ENCODE assay signal across 11 cellular contexts in the genomic region with DNA sequence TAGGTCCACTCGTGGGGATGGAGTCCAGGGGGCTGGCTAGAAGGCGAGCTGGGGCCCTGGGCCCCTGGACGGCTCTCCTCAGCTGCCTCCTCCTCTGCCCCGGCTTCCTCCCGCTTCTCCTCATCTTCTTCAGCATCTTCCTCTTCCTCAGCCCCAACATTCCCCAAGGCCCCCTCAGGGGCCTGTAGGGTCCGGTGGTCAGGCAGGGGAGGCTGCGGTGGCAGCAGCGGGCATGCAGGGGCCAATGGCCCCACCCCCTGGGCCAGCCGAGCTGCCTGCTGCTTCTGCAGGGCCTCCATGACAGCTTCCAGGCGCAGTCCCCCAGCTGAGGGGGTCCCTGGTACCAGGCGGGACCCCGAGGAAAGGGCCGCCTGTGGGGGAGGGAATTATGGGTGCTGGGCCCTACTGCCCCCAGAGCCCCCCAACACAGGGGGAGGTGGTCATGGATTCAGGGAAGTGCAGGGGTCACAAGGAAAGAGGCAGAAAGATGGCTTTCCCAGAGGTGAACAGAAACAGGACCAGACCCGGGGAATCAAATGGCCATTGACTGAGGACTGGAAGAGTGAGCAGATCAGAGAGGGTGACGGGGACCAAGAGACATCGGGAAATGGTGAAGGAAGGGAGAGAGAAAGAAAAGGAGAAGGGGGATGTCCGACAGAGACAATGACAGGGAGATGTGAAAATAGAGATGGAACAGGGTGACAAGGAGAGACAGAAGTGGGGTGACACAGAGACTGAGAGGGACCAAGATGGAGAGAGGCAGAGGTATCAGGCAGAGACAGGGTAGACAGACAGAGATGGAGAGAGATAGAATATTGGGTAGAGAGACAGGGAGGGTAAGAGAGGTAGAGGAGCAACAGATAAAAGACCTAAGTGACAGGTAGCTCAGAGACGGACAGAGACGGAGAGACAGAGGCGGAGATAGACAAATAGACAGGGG. TPM values are rescaled to one million over a fixed set of nuclear protein-coding genes. Genes with fewer than 3 reads are reported as not detected.
DNase-seq lines count a peak whose midpoint lies in the region; ATAC-seq and TF ChIP-seq lines count a peak whose summit lies in the region.
"Had no signal": no experiment of that assay in that cellular context is flagged by ENCODE, and none has a peak within 500 bp of the region (broad histone marks: within the 10 kb centered on the region; RNA-seq: fewer than 3 reads in every experiment).

No MANE protein-coding gene starts in this region.

- H3F3A ChIP-seq in PC-3 (ENCODE audit: low read length, unreplicated experiment), result no peaks in the 10 kb centered on the region
- no peaks in the 10 kb centered on the region for H3F3A ChIP-seq in neural cell (ENCODE audit: insufficient read depth, low read length, poor library complexity, severe bottlenecking)

- H3K9ac ChIP-seq in PC-3 (ENCODE audit: low read length), result no peak overlapping the region
- peak overlapping the region; percentile 49 for H3K9ac ChIP-seq in neural cell (ENCODE audit: low read length)

- no peak for ATAC-seq in PC-3
- ATAC-seq in effector memory CD8-positive, alpha-beta T cell (replicated peaks), result no peak
- ATAC-seq in aorta (ENCODE audit: low FRiP score), result no peak

- H3K4me1 Mint-ChIP-seq in CD8-positive, alpha-beta memory T cell, result peaks cover 19 to 25% (median 19%) of the 10 kb centered on the region in 3 donors
- H3K4me1 Mint-ChIP-seq in effector memory CD8-positive, alpha-beta T cell (ENCODE audit: low read depth in 2 of 2), result peaks cover 16 to 25% of the 10 kb centered on the region in 2 donors

- no peaks in the 10 kb centered on the region for H3K36me3 ChIP-seq in CD8-positive, alpha-beta memory T cell (ENCODE audit: insufficient read depth, low read length)
- no peaks in the 10 kb centered on the region for H3K36me3 ChIP-seq in PC-3 (ENCODE audit: low read depth, low read length)
- no peaks in the 10 kb centered on the region for H3K36me3 ChIP-seq in neural cell (ENCODE audit: insufficient read depth, low read length)
- no peaks in the 10 kb centered on the region for H3K36me3 ChIP-seq in aorta (ENCODE audit: control insufficient read depth in 1 of 2, insufficient read depth in 2 of 2, low read length in 1 of 2)

- H3K4me3 Mint-ChIP-seq in CD8-positive, alpha-beta memory T cell, result peak overlapping the region; percentile 80 to 89 (median 83)
- H3K4me3 Mint-ChIP-seq in effector memory CD8-positive, alpha-beta T cell, result peak overlapping the region; percentile 68 to 78

- H3K27ac ChIP-seq in CD8-positive, alpha-beta memory T cell (ENCODE audit: low read depth, low read length), result no peak overlapping the region
- no peak overlapping the region for H3K27ac ChIP-seq in PC-3 (ENCODE audit: low read length)
- no peak overlapping the region for H3K27ac ChIP-seq in neural cell (ENCODE audit: low read length)
- no peak overlapping the region for H3K27ac ChIP-seq in aorta (ENCODE audit: low read depth in 1 of 2, low read length in 2 of 2)
- H3K27ac ChIP-seq: HL-60 had no signal

- CTCF ChIA-PET in CD8-positive, alpha-beta memory T cell (lab: Charles Lee), result interaction anchor here (1.2 kb wide), 1 partner anchor 8 kb away, joined by 4 read pairs; the partner anchor contains the start of gene DCTN3
- CTCF ChIA-PET in PC-3 (lab: Charles Lee), result no interaction called here

- WGBS in aorta, 2 donors, result 34 to 43% methylated on average over 20 of the region's 20 CpGs

- no TSS peak for BruUV-seq in PC-3 (replicated peaks; lab: Mats Ljungman, UMichigan)

- H3K4me3 ChIP-seq in CD8-positive, alpha-beta memory T cell (ENCODE audit: low read length), result peak overlapping the region; percentile 45
- H3K4me3 ChIP-seq in PC-3 (ENCODE audit: low read length) (peak overlapping the region; percentile 56), neural cell (ENCODE audit: low read length) (peak overlapping the region; percentile 62), aorta (ENCODE audit: low read length in 2 of 2) (no peak overlapping the region)

- H3K27me3 Mint-ChIP-seq in CD8-positive, alpha-beta memory T cell, result peaks cover 48 to 64% of the 10 kb centered on the region in 2 donors
- peaks cover 62 to 78% of the 10 kb centered on the region in 2 donors for H3K27me3 Mint-ChIP-seq in effector memory CD8-positive, alpha-beta T cell

- peak overlapping the region in 4 of 8 donors; percentile 17 to 51 (median 37) for H3K27ac Mint-ChIP-seq in CD8-positive, alpha-beta memory T cell
- H3K27ac Mint-ChIP-seq in effector memory CD8-positive, alpha-beta T cell, result peak overlapping the region in 1 of 2 donors; percentile 20

- no peak for DNase-seq in CD8-positive, alpha-beta memory T cell
- no peak for DNase-seq in PC-3
- DNase-seq in effector memory CD8-positive, alpha-beta T cell, result no peak
- DNase-seq in GM13977 (ENCODE audit: low spot score), result no peak
- DNase-seq in aorta, result no peak
- DNase-seq in retina, result no peak
- DNase-seq in activated effector memory CD4-positive, alpha-beta T cell treated with anti-CD3 and anti-CD28 coated beads, Interleukin-2, amount 50 U/mL, for 16 hours, result no peak
- DNase-seq: NCI-H510A had no signal

- POLR2A ChIA-PET in CD8-positive, alpha-beta memory T cell (lab: Charles Lee), result interaction anchor here (0.6 kb wide), 1 partner anchor 10 kb away, joined by 3 read pairs; the partner anchor contains the start of gene SIGMAR1
- POLR2A ChIA-PET in PC-3 (lab: Charles Lee; ENCODE audit: unreplicated experiment), result interaction anchor here (0.7 kb wide), 1 partner anchor 10 kb away, joined by 5 read pairs; no protein-coding TSS in a partner anchor

- H4K20me1 ChIP-seq in PC-3 (ENCODE audit: low read length), result no peaks in the 10 kb centered on the region
- H4K20me1 ChIP-seq in neural cell (ENCODE audit: insufficient read depth), result no peaks in the 10 kb centered on the region

- H3K4me2 ChIP-seq in PC-3 (ENCODE audit: low read length) (peak overlapping the region; percentile 81), neural cell (ENCODE audit: low read length) (no peak overlapping the region)

- in situ Hi-C loops in GM13977 (cut with MboI; ENCODE audit: low pct_unique_long_range_greater_than_20kb, low sequenced_read_pairs, unreplicated experiment), result no loop called here

- H3K9me3 Mint-ChIP-seq in CD8-positive, alpha-beta memory T cell, result no peaks in the 10 kb centered on the region
- H3K9me3 Mint-ChIP-seq in effector memory CD8-positive, alpha-beta T cell, result no peaks in the 10 kb centered on the region

- peaks cover 49% of the 10 kb centered on the region for H3K27me3 ChIP-seq in CD8-positive, alpha-beta memory T cell (ENCODE audit: insufficient read depth, low read length, poor library complexity, severe bottlenecking)
- H3K27me3 ChIP-seq in PC-3 (ENCODE audit: low read length) (peaks cover 14% of the 10 kb centered on the region), neural cell (ENCODE audit: insufficient read depth, low read depth, low read length) (peaks cover 25% of the 10 kb centered on the region), aorta (ENCODE audit: control insufficient read depth in 1 of 2, insufficient read depth in 2 of 2, low read length in 1 of 2) (no peaks in the 10 kb centered on the region)

- H3K36me3 Mint-ChIP-seq in CD8-positive, alpha-beta memory T cell, result no peaks in the 10 kb centered on the region
- H3K36me3 Mint-ChIP-seq in effector memory CD8-positive, alpha-beta T cell (ENCODE audit: insufficient read depth), result peaks cover 8% of the 10 kb centered on the region

- TF ChIP-seq RAD21 in neural cell (conservative IDR thresholded peaks at IDR 0.05), result no peak

- H3K79me2 ChIP-seq in PC-3 (ENCODE audit: low read length) (no peaks in the 10 kb centered on the region), neural cell (replicated peaks; ENCODE audit: insufficient read depth, low read length) (no peaks in the 10 kb centered on the region)

- H2AFZ ChIP-seq in PC-3 (ENCODE audit: low read length) (peak overlapping the region; percentile 61), neural cell (ENCODE audit: low read depth, low read length) (no peak overlapping the region)

- H3K9me2 ChIP-seq in PC-3 (replicated peaks; ENCODE audit: low read length), result no peaks in the 10 kb centered on the region
- H3K9me2 ChIP-seq in neural cell (ENCODE audit: insufficient read depth, low read length), result no peaks in the 10 kb centered on the region

- H3K4me1 ChIP-seq in CD8-positive, alpha-beta memory T cell (ENCODE audit: insufficient read depth, low read length), result peaks cover 16% of the 10 kb centered on the region
- H3K4me1 ChIP-seq in PC-3 (ENCODE audit: insufficient read depth, low read length), result no peaks in the 10 kb centered on the region; the same call in 1 of the 2 replicates
- H3K4me1 ChIP-seq in aorta (ENCODE audit: control insufficient read depth in 1 of 2, insufficient read depth in 2 of 2, low read length in 2 of 2), result no peaks in the 10 kb centered on the region

- TF ChIP-seq CTCF in PC-3 (conservative IDR thresholded peaks at IDR 0.05; ENCODE audit: low read depth, low read length) (no peak), neural cell (IDR thresholded peaks at IDR 0.05; ENCODE audit: poor library complexity, severe bottlenecking) (no peak), GM13977 (IDR thresholded peaks at IDR 0.05; ENCODE audit: extremely low read depth, insufficient read depth, missing control alignments) (no peak)

- TF ChIP-seq EP300 in neural cell (conservative IDR thresholded peaks at IDR 0.05; ENCODE audit: poor library complexity, severe bottlenecking), result no peak

- intact Hi-C loops in PC-3 (cut with micrococcal nuclease) (no loop called here), aorta (cut with DNase I) (no loop called here)

- H3K9me3 ChIP-seq in CD8-positive, alpha-beta memory T cell (ENCODE audit: low read length), result no peaks in the 10 kb centered on the region
- H3K9me3 ChIP-seq in PC-3 (ENCODE audit: low read length), result no peaks in the 10 kb centered on the region
- no peaks in the 10 kb centered on the region for H3K9me3 ChIP-seq in neural cell (ENCODE audit: low read length)
- no peaks in the 10 kb centered on the region for H3K9me3 ChIP-seq in aorta (ENCODE audit: control insufficient read depth, low read length)

RNA-seq across cellular contexts. Expression of gene ARID3C, which starts 0.9 kb away (rescaled TPM):
- total RNA-seq in CD8-positive, alpha-beta memory T cell, result under 1 TPM; 0.22 to 0.44 TPM
- polyA plus RNA-seq in CD8-positive, alpha-beta memory T cell, result not detected
- 0.23 TPM in 1 of 2 replicates, not detected in the other for total RNA-seq in PC-3 (2014; rRNA removed)
- 2.1 and 2.8 TPM in 2 replicates for polyA plus RNA-seq in neural cell
- not detected in 2 replicates for polyA minus RNA-seq in neural cell
- not detected for total RNA-seq in aorta
- polyA plus RNA-seq in aorta, result not detected
- total RNA-seq: endothelial cell of umbilical vein had no signal
- polyA plus RNA-seq: endothelial cell of umbilical vein had no signal

RNA-seq across cellular contexts. Expression of gene DCTN3, which starts 7.7 kb away (rescaled TPM):
- 10 to 100 TPM; 83.3 to 83.4 TPM for total RNA-seq in CD8-positive, alpha-beta memory T cell
- 128 TPM for polyA plus RNA-seq in CD8-positive, alpha-beta memory T cell
- total RNA-seq in PC-3 (2014; rRNA removed) (102 and 105 TPM in 2 replicates), aorta (10 to 100 TPM; 56.7 to 61.4 TPM)
- polyA plus RNA-seq in neural cell (380 and 391 TPM in 2 replicates), aorta (100 to 1,000 TPM; 106 to 111 TPM)
- 133 and 140 TPM in 2 replicates for polyA minus RNA-seq in neural cell

RNA-seq across cellular contexts. Expression of gene SIGMAR1, which starts 9.6 kb away (rescaled TPM):
- 100 to 1,000 TPM; 138 to 141 TPM for total RNA-seq in CD8-positive, alpha-beta memory T cell
- polyA plus RNA-seq in CD8-positive, alpha-beta memory T cell, result 95.4 TPM
- total RNA-seq in PC-3 (2014; rRNA removed), result 96.7 and 97.8 TPM in 2 replicates
- polyA plus RNA-seq in neural cell, result 50.2 and 52.5 TPM in 2 replicates
- 32.2 and 51.4 TPM in 2 replicates for polyA minus RNA-seq in neural cell
- 10 to 100 TPM; 31.8 to 42.9 TPM for total RNA-seq in aorta
- polyA plus RNA-seq in aorta, result 10 to 100 TPM; 26.3 to 48.1 TPM

RNA-seq across cellular contexts. Expression of gene RPP25L, which starts 16.1 kb away (rescaled TPM):
- total RNA-seq in CD8-positive, alpha-beta memory T cell, result 10 to 100 TPM; 34.5 to 39.0 TPM
- 35.9 TPM for polyA plus RNA-seq in CD8-positive, alpha-beta memory T cell
- total RNA-seq in PC-3 (2014; rRNA removed), result 25.0 and 30.2 TPM in 2 replicates
- 27.5 and 31.4 TPM in 2 replicates for polyA plus RNA-seq in neural cell
- 14.8 and 17.3 TPM in 2 replicates for polyA minus RNA-seq in neural cell
- 1 to 10 TPM; 6.0 to 9.8 TPM for total RNA-seq in aorta
- polyA plus RNA-seq in aorta, result 10 to 100 TPM; 16.2 to 17.3 TPM

RNA-seq across cellular contexts. Expression of gene GALT, which starts 18.5 kb away (rescaled TPM):
- 10 to 100 TPM; 41.7 to 43.0 TPM for total RNA-seq in CD8-positive, alpha-beta memory T cell
- polyA plus RNA-seq in CD8-positive, alpha-beta memory T cell, result 42.8 TPM
- 7.6 and 9.8 TPM in 2 replicates for total RNA-seq in PC-3 (2014; rRNA removed)
- 116 and 182 TPM in 2 replicates for polyA plus RNA-seq in neural cell
- polyA minus RNA-seq in neural cell, result 85.3 and 106 TPM in 2 replicates
- 10 to 100 TPM; 27.2 to 50.9 TPM for total RNA-seq in aorta
- 10 to 100 TPM; 29.2 to 98.1 TPM for polyA plus RNA-seq in aorta

Comparison
In these comparisons a context has a peak if more than half of its experiments do, and no peak if none do; other contexts are left out.
1. H3K4me3 ChIP-seq: peak in CD8-positive, alpha-beta memory T cell (single experiment), PC-3 (single experiment) and neural cell (single experiment); none in aorta (0 of 2).